ENCODE assay signal across 1 cellular context in genomic region chr6:41439524-41440418, GRCh38.
A peak's percentile ranks its signal among the peaks of the same experiment; 100 is the strongest.
TF ChIP-seq lines count a peak whose summit lies in the region.

No MANE protein-coding gene starts in this region.

TF ChIP-seq in GM12878, 131 proteins besides CTCF, POLR2A, EP300 and RAD21 (continued from another document):
- TF ChIP-seq YY1 (IDR thresholded peaks at IDR 0.05; ENCODE audit: low read depth, low read length) (peak; percentile 90), BHLHE40 (IDR thresholded peaks at IDR 0.05; ENCODE audit: borderline replicate concordance in 1 of 2, low read depth in 2 of 2, low read length in 1 of 2) (0 out of 4 replicates have a peak, but pooled peaks of 1 of the 2 experiments have one; percentile 17), CREM (IDR thresholded peaks at IDR 0.05; ENCODE audit: low read depth) (peak; percentile 30; the same call in 1 of the 2 replicates), BCLAF1 (IDR thresholded peaks at IDR 0.05) (no peak), FOS (IDR thresholded peaks at IDR 0.05; ENCODE audit: borderline replicate concordance, extremely low read depth, insufficient read length) (no peak), CBX3 (IDR thresholded peaks at IDR 0.05; ENCODE audit: borderline replicate concordance, low read depth) (no peak), ETV6 (conservative IDR thresholded peaks at IDR 0.05 in 1 of 2, IDR thresholded peaks at IDR 0.05 in 1 of 2; ENCODE audit: borderline replicate concordance in 1 of 2, low read depth in 1 of 2) (no peak), ZSCAN29 (IDR thresholded peaks at IDR 0.05) (no peak), RB1 (IDR thresholded peaks at IDR 0.05; ENCODE audit: borderline replicate concordance) (no peak), MEF2B (IDR thresholded peaks at IDR 0.05; ENCODE audit: partially characterized antibody, poor library complexity, severe bottlenecking) (peak; percentile 22), BRCA1 (IDR thresholded peaks at IDR 0.05; ENCODE audit: low read depth, low read length) (no peak), PML (IDR thresholded peaks at IDR 0.05; ENCODE audit: low read length) (no peak), ZNF592 (IDR thresholded peaks at IDR 0.05) (peak; percentile 94), CREB1 (IDR thresholded peaks at IDR 0.05; ENCODE audit: low read depth) (0 out of 2 replicates have a peak, but pooled peaks have one; percentile 37), TBL1XR1 (IDR thresholded peaks at IDR 0.05; ENCODE audit: low read depth, low read length) (no peak), MTA3 (IDR thresholded peaks at IDR 0.05; ENCODE audit: borderline replicate concordance, low read length) (peak; percentile 55; the same call in 1 of the 2 replicates), PAX5 (IDR thresholded peaks at IDR 0.05; ENCODE audit: borderline replicate concordance, low read depth, low read length) (no peak), EED (IDR thresholded peaks at IDR 0.05; ENCODE audit: low read depth) (peak; percentile 50; the same call in 1 of the 2 replicates), IKZF1 (conservative IDR thresholded peaks at IDR 0.05) (no peak), FOXM1 (IDR thresholded peaks at IDR 0.05; ENCODE audit: low read depth, low read length) (0 out of 2 replicates have a peak, but pooled peaks have one; percentile 38), GATAD2B (conservative IDR thresholded peaks at IDR 0.05; ENCODE audit: low read depth) (no peak)
